In genomic region chr10:110457851-110458582, GRCh38 we compare ENCODE assay signal across 15 cellular contexts. TPM values are rescaled to one million over a fixed set of nuclear protein-coding genes. Genes with fewer than 3 reads are reported as not detected.
DNase-seq lines count a peak whose midpoint lies in the region; ATAC-seq, FAIRE-seq and TF ChIP-seq lines count a peak whose summit lies in the region.
"Had no signal": no experiment of that assay in that cellular context is flagged by ENCODE, and none has a peak within 500 bp of the region (broad histone marks: within the 10 kb centered on the region; RNA-seq: fewer than 3 reads in every experiment).

No MANE protein-coding gene starts in this region.

- intact Hi-C loops in right cardiac atrium (cut with DNase I) (no loop called here), cardiac septum (cut with DNase I) (loop anchor here (2.0 kb wide), 1 partner anchor 39 kb away; the partner anchor contains the start of gene DUSP5), endothelial cell of umbilical vein (cut with micrococcal nuclease) (no loop called here)

- TF ChIP-seq CTCF in KMS-11 (conservative IDR thresholded peaks at IDR 0.05; ENCODE audit: low read depth, low read length) (no peak), endothelial cell of umbilical vein (IDR thresholded peaks at IDR 0.05; ENCODE audit: extremely low read depth in 1 of 2, insufficient read depth in 1 of 2, low read depth in 1 of 2, low read length in 2 of 2) (no peak)

- no TSS peak for BruUV-seq in endothelial cell of umbilical vein (replicated peaks; lab: Mats Ljungman, UMichigan)

- no peak overlapping the region for H2AFZ ChIP-seq in KMS-11 (ENCODE audit: low read depth)
- H2AFZ ChIP-seq in endothelial cell of umbilical vein (ENCODE audit: low read depth, low read length), result peak overlapping the region; percentile 50

- H3K79me2 ChIP-seq in KMS-11 (ENCODE audit: insufficient read depth, low read depth) (no peaks in the 10 kb centered on the region), endothelial cell of umbilical vein (ENCODE audit: control insufficient read depth, insufficient read depth, low read length) (no peaks in the 10 kb centered on the region)

- H3K27ac ChIP-seq in right cardiac atrium (ENCODE audit: low read length), result peak overlapping the region; percentile 40
- peak overlapping the region; percentile 34; the same call in 1 of the 2 replicates for H3K27ac ChIP-seq in KMS-11
- no peak overlapping the region for H3K27ac ChIP-seq in endothelial cell of umbilical vein (ENCODE audit: insufficient read depth, low read depth, low read length)
- H3K27ac ChIP-seq: prostate gland had no signal

- no peak for TF ChIP-seq POLR2A in endothelial cell of umbilical vein (IDR thresholded peaks at IDR 0.05; ENCODE audit: low read depth, low read length)

- 88% methylated on average over 10 of the region's 10 CpGs for WGBS in right cardiac atrium

- no peak overlapping the region for H3K9ac ChIP-seq in KMS-11
- H3K9ac ChIP-seq in endothelial cell of umbilical vein (replicated peaks; ENCODE audit: extremely low read depth, insufficient read depth, low read length), result no peak overlapping the region

- H3K4me2 ChIP-seq in KMS-11 (peak overlapping the region; percentile 50), endothelial cell of umbilical vein (ENCODE audit: insufficient read depth, low read length) (no peak overlapping the region)

- H3K36me3 ChIP-seq in KMS-11 (ENCODE audit: insufficient read depth) (no peaks in the 10 kb centered on the region), endothelial cell of umbilical vein (ENCODE audit: control insufficient read depth in 2 of 2, extremely low read depth in 1 of 2, insufficient read depth in 2 of 2, low read length in 2 of 2) (no peaks in the 10 kb centered on the region)
- H3K36me3 ChIP-seq: adrenal gland, prostate gland had no signal

- H4K20me1 ChIP-seq in KMS-11 (ENCODE audit: insufficient read depth), result no peaks in the 10 kb centered on the region
- H4K20me1 ChIP-seq in endothelial cell of umbilical vein (replicated peaks; ENCODE audit: control insufficient read depth, extremely low read depth, insufficient read depth, low read length), result no peaks in the 10 kb centered on the region

- H3K9me1 ChIP-seq in endothelial cell of umbilical vein (replicated peaks; ENCODE audit: control insufficient read depth, extremely low read depth, insufficient read depth, low read length), result no peaks in the 10 kb centered on the region

- peak; percentile 24 for FAIRE-seq in endothelial cell of umbilical vein (lab: Jason Lieb, UNC)

- dilution Hi-C loops in endothelial cell of umbilical vein (cut with MboI; ENCODE audit: extremely low pct_ligation_motif_present, low sequenced_read_pairs), result no loop called here

- H3K4me3 ChIP-seq in right cardiac atrium (ENCODE audit: low read length) (no peak overlapping the region), KMS-11 (IDR thresholded peaks at IDR 0.05; ENCODE audit: insufficient read depth, low read depth, low read length) (no peak overlapping the region), endothelial cell of umbilical vein (replicated peaks in 1 of 3; ENCODE audit: insufficient read depth in 1 of 3, low read depth in 1 of 3, low read length in 3 of 3) (no peak overlapping the region)
- H3K4me3 ChIP-seq: adrenal gland, lung, prostate gland had no signal

- ATAC-seq in right cardiac atrium (no peak), GM18870 (IDR thresholded peaks at IDR 0.05; ENCODE audit: unreplicated experiment) (no peak), GM21423 (IDR thresholded peaks at IDR 0.05; ENCODE audit: unreplicated experiment) (no peak)
- ATAC-seq: activated CD8-positive, alpha-beta T cell treated with anti-CD3 and anti-CD28 coated beads, Interleukin-2, amount 10 ng/mL, durations not matched to agents 7 days and 5 days had no signal

- DNase-seq in right cardiac atrium, result no peak
- DNase-seq in cardiac septum (ENCODE audit: low spot score), result no peak
- DNase-seq in endothelial cell of umbilical vein (ENCODE audit: low read depth, low spot score), result peak; percentile 14
- no peak for DNase-seq in NCI-H1694 (lab: John Stamatoyannopoulos, UW)
- DNase-seq in C1 segment of cervical spinal cord (lab: John Stamatoyannopoulos, UW), result no peak
- DNase-seq: activated CD8-positive, alpha-beta T cell treated with anti-CD3 and anti-CD28 coated beads, Interleukin-2, amount 10 ng/mL, durations not matched to agents 7 days and 5 days; AML-193; NCI-H1092; NCI-H526 treated with DMSO at 0.1 percent for 48 hours had no signal

- H3K27me3 ChIP-seq in right cardiac atrium (ENCODE audit: control insufficient read depth, insufficient read depth) (no peaks in the 10 kb centered on the region), KMS-11 (ENCODE audit: insufficient read depth, low read depth) (no peaks in the 10 kb centered on the region), endothelial cell of umbilical vein (ENCODE audit: control insufficient read depth in 2 of 2, insufficient read depth in 2 of 2, low read length in 2 of 2) (no peaks in the 10 kb centered on the region)
- H3K27me3 ChIP-seq: adrenal gland had no signal

- H3K4me1 ChIP-seq in right cardiac atrium (ENCODE audit: control insufficient read depth, insufficient read depth, low read length), result peaks cover 3% of the 10 kb centered on the region
- peaks cover 82% of the 10 kb centered on the region for H3K4me1 ChIP-seq in KMS-11 (ENCODE audit: low read depth, poor library complexity, severe bottlenecking)
- H3K4me1 ChIP-seq in endothelial cell of umbilical vein (ENCODE audit: control insufficient read depth, extremely low read depth, insufficient read depth, low read length), result peaks cover 29% of the 10 kb centered on the region
- H3K4me1 ChIP-seq: adrenal gland, prostate gland had no signal

- CTCF ChIA-PET in endothelial cell of umbilical vein (lab: Charles Lee), result interaction anchor here (1.1 to 1.2 kb wide), 3 partner anchors 15 to 104 kb away, joined by 3 to 4 read pairs (median 3); no protein-coding TSS in a partner anchor

- POLR2A ChIA-PET in endothelial cell of umbilical vein (lab: Charles Lee), result no interaction called here

- H3K9me3 ChIP-seq in right cardiac atrium (ENCODE audit: control insufficient read depth, low read length) (no peaks in the 10 kb centered on the region), endothelial cell of umbilical vein (replicated peaks; ENCODE audit: control insufficient read depth, insufficient read depth, low read length) (no peaks in the 10 kb centered on the region)
- H3K9me3 ChIP-seq: adrenal gland, prostate gland had no signal

TF ChIP-seq in endothelial cell of umbilical vein, 7 proteins besides CTCF, POLR2A, EP300 and RAD21:
- TF ChIP-seq GATA2 (IDR thresholded peaks at IDR 0.05; ENCODE audit: insufficient read depth, insufficient read length, low read depth, low read length) (no peak), EZH2 (IDR thresholded peaks at IDR 0.05; ENCODE audit: borderline replicate concordance, low read depth, low read length, severe bottlenecking) (no peak), MYC (IDR thresholded peaks at IDR 0.05; ENCODE audit: low read depth, low read length) (no peak), POLR2AphosphoS5 (IDR thresholded peaks at IDR 0.05; ENCODE audit: insufficient read depth, low read depth, low read length) (no peak), JUN (IDR thresholded peaks at IDR 0.05; ENCODE audit: borderline replicate concordance, insufficient read depth, insufficient read length, low read depth) (no peak), MAX (IDR thresholded peaks at IDR 0.05; ENCODE audit: insufficient read depth, insufficient read length) (no peak)

RNA-seq across cellular contexts. Expression of gene DUSP5, which starts 39.7 kb away (rescaled TPM):
- total RNA-seq in right cardiac atrium, result 10 to 100 TPM in 3 of 4 donors, 1 to 10 TPM in 1; 9.8 to 25.6 (median 18.7) TPM
- 16.8 TPM for polyA plus RNA-seq in right cardiac atrium
- 29.4 TPM for total RNA-seq in cardiac septum
- 12.2 and 12.6 TPM in 2 replicates for total RNA-seq in endothelial cell of umbilical vein
- polyA plus RNA-seq in endothelial cell of umbilical vein, result 17.5 and 25.2 TPM in 2 replicates
- 24.1 and 27.8 TPM in 2 replicates for polyA plus RNA-seq in endothelial cell of umbilical vein (2011; cell fraction: cytosol; rRNA removed)
- 49.2 and 70.2 TPM in 2 replicates for polyA plus RNA-seq in endothelial cell of umbilical vein (2011; cell fraction: nucleus; rRNA removed)
- 16.4 and 20.9 TPM in 2 replicates for polyA plus RNA-seq in endothelial cell of umbilical vein (2012)
- polyA minus RNA-seq in endothelial cell of umbilical vein, result 29.2 and 38.4 TPM in 2 replicates
- 32.1 TPM for polyA minus RNA-seq in endothelial cell of umbilical vein (2011; cell fraction: cytosol; rRNA and poly(A)+ RNA removed)
- polyA minus RNA-seq in endothelial cell of umbilical vein (2011; cell fraction: nucleus; rRNA and poly(A)+ RNA removed), result 53.7 and 58.1 TPM in 2 replicates
